Comparison of ENCODE assay signal across 1 cellular context in genomic region chr4:6840062-6840976, GRCh38.
TF ChIP-seq lines count a peak whose summit lies in the region.

No MANE protein-coding gene starts in this region.

TF ChIP-seq in K562, 482 proteins besides CTCF, POLR2A, EP300 and RAD21 (continued from another document and continues in another):
- no peak for TF ChIP-seq MLX (CRISPR knock-in tag; conservative IDR thresholded peaks at IDR 0.05)
- TF ChIP-seq PTRF (tag; IDR thresholded peaks at IDR 0.05) = no peak
- no peak for TF ChIP-seq NUFIP1 (IDR thresholded peaks at IDR 0.05; ENCODE audit: partially characterized antibody)
- TF ChIP-seq HCFC1 (IDR thresholded peaks at IDR 0.05; ENCODE audit: low read depth, low read length) = no peak
- TF ChIP-seq KDM5B (IDR thresholded peaks at IDR 0.05; ENCODE audit: insufficient replicate concordance, low read depth, low read length) = no peak
- no peak for TF ChIP-seq ZBED1 (IDR thresholded peaks at IDR 0.05)
- no peak for TF ChIP-seq AFF4 (CRISPR knock-in tag; IDR thresholded peaks at IDR 0.05)
- no peak for TF ChIP-seq PCBP1 (IDR thresholded peaks at IDR 0.05; ENCODE audit: low read depth, low read length, poor library complexity, severe bottlenecking)
- no peak for TF ChIP-seq CC2D1A (IDR thresholded peaks at IDR 0.05)
- TF ChIP-seq ZFP1 (CRISPR knock-in tag; IDR thresholded peaks at IDR 0.05) = no peak
- TF ChIP-seq BACH1 (tag; IDR thresholded peaks at IDR 0.05) = no peak
- TF ChIP-seq FOXP1 (CRISPR knock-in tag; IDR thresholded peaks at IDR 0.05) = no peak
- no peak for TF ChIP-seq POLR2G (IDR thresholded peaks at IDR 0.05; ENCODE audit: low read depth, low read length)
- TF ChIP-seq TAF7 (tag; IDR thresholded peaks at IDR 0.05) = no peak
- TF ChIP-seq CEBPZ (IDR thresholded peaks at IDR 0.05; ENCODE audit: borderline replicate concordance, low read depth, low read length) = no peak
- TF ChIP-seq RBM17 (IDR thresholded peaks at IDR 0.05; ENCODE audit: borderline replicate concordance, low read depth, low read length) = no peak
- TF ChIP-seq FOSL1 (tag; conservative IDR thresholded peaks at IDR 0.05) = no peak
- TF ChIP-seq ZNF79 (CRISPR knock-in tag; IDR thresholded peaks at IDR 0.05; ENCODE audit: low read depth) = no peak
- no peak for TF ChIP-seq SNRNP70 (optimal IDR thresholded peaks at IDR 0.05; ENCODE audit: low read depth, low read length)
- TF ChIP-seq HMG20B (CRISPR knock-in tag; IDR thresholded peaks at IDR 0.05) = no peak
- TF ChIP-seq HNRNPH1 (optimal IDR thresholded peaks at IDR 0.05; ENCODE audit: low read depth, low read length) = no peak
- peak; percentile 58 for TF ChIP-seq CBFA2T3 (IDR thresholded peaks at IDR 0.05)
- no peak for TF ChIP-seq EWSR1 (IDR thresholded peaks at IDR 0.05; ENCODE audit: borderline replicate concordance, low read depth, partially characterized antibody)
- TF ChIP-seq MCM3 (IDR thresholded peaks at IDR 0.05) = no peak
- TF ChIP-seq ZNF717 (CRISPR knock-in tag; IDR thresholded peaks at IDR 0.05) = no peak
- TF ChIP-seq ZNF639 (CRISPR knock-in tag; conservative IDR thresholded peaks at IDR 0.05 in 1 of 2, IDR thresholded peaks at IDR 0.05 in 1 of 2) = no peak
- TF ChIP-seq NRF1 (conservative IDR thresholded peaks at IDR 0.05 in 1 of 2, IDR thresholded peaks at IDR 0.05 in 1 of 2) = 0 out of 4 replicates have a peak, but pooled peaks have one; percentile 30 to 41
- no peak for TF ChIP-seq PTTG1 (tag; IDR thresholded peaks at IDR 0.05; ENCODE audit: low read depth)
- no peak for TF ChIP-seq BCL6 (CRISPR knock-in tag; IDR thresholded peaks at IDR 0.05)
- TF ChIP-seq KLF16 (IDR thresholded peaks at IDR 0.05) = no peak
- TF ChIP-seq RNF219 (CRISPR knock-in tag; IDR thresholded peaks at IDR 0.05) = no peak
- TF ChIP-seq ARID3B (CRISPR knock-in tag; IDR thresholded peaks at IDR 0.05; ENCODE audit: borderline replicate concordance) = no peak
- TF ChIP-seq NFE2L1 (tag; IDR thresholded peaks at IDR 0.05; ENCODE audit: borderline replicate concordance, low read depth) = no peak
- TF ChIP-seq SUPT5H (IDR thresholded peaks at IDR 0.05) = no peak
- TF ChIP-seq ZNF644 (tag; IDR thresholded peaks at IDR 0.05; ENCODE audit: low read depth) = no peak
- no peak for TF ChIP-seq SREBF1 (IDR thresholded peaks at IDR 0.05; ENCODE audit: borderline replicate concordance, low read depth, low read length)
- TF ChIP-seq L3MBTL2 (IDR thresholded peaks at IDR 0.05) = peak; percentile 62; the same call in 1 of the 2 replicates
- TF ChIP-seq ZNF197 (CRISPR knock-in tag; IDR thresholded peaks at IDR 0.05; ENCODE audit: low read depth) = no peak
- TF ChIP-seq BDP1 (IDR thresholded peaks at IDR 0.05; ENCODE audit: insufficient read depth, insufficient read length) = no peak
- no peak for TF ChIP-seq COPS2 (conservative IDR thresholded peaks at IDR 0.05)
- no peak for TF ChIP-seq POLR3G (IDR thresholded peaks at IDR 0.05; ENCODE audit: extremely low read depth, insufficient read length, insufficient replicate concordance)
- TF ChIP-seq ZNF175 (CRISPR knock-in tag; IDR thresholded peaks at IDR 0.05; ENCODE audit: low read depth) = no peak
- no peak for TF ChIP-seq CUX1 (CRISPR knock-in tag; IDR thresholded peaks at IDR 0.05)
- no peak for TF ChIP-seq RBM34 (IDR thresholded peaks at IDR 0.05; ENCODE audit: borderline replicate concordance, insufficient read depth, low read length)
- no peak for TF ChIP-seq ZNF586 (CRISPR knock-in tag; conservative IDR thresholded peaks at IDR 0.05)
- no peak for TF ChIP-seq PREB (CRISPR knock-in tag; IDR thresholded peaks at IDR 0.05)
- TF ChIP-seq TRIM24 (IDR thresholded peaks at IDR 0.05) = no peak
